In genomic region chr22:46355369-46355995, GRCh38 we compare ENCODE assay signal across 8 cellular contexts. TPM values are rescaled to one million over a fixed set of nuclear protein-coding genes. Genes with fewer than 3 reads are reported as not detected.
A peak's percentile ranks its signal among the peaks of the same experiment; 100 is the strongest.
DNase-seq lines count a peak whose midpoint lies in the region; ATAC-seq and TF ChIP-seq lines count a peak whose summit lies in the region.

No MANE protein-coding gene starts in this region.

- H3K4me2 ChIP-seq in BLaER1 treated with 17β-estradiol and CSF1 and Interleukin-3, amounts not matched to agents 10 nM and 100 nM: peak overlapping the region; percentile 62 to 91 (median 81)
- no peak overlapping the region for H3K4me2 ChIP-seq in HCT116 (ENCODE audit: low read length)

- H3K79me2 ChIP-seq in HCT116 (ENCODE audit: insufficient read depth, low read length): peaks cover 3% of the 10 kb centered on the region; the same call in 1 of the 2 replicates

- no peaks in the 10 kb centered on the region for H3K9me3 Mint-ChIP-seq in activated naive CD8-positive, alpha-beta T cell treated with anti-CD3 and anti-CD28 coated beads, Interleukin-2, amount 10 ng/mL, durations not matched to agents 7 days and 5 days

- no peak for TF ChIP-seq POLR2A in HCT116 (IDR thresholded peaks at IDR 0.05; ENCODE audit: borderline replicate concordance, extremely low read depth, insufficient read depth, insufficient read length)

- H3K36me3 Mint-ChIP-seq in activated naive CD8-positive, alpha-beta T cell treated with anti-CD3 and anti-CD28 coated beads, Interleukin-2, amount 10 ng/mL, durations not matched to agents 7 days and 5 days: peaks cover 11% of the 10 kb centered on the region

- H3K27ac ChIP-seq in BLaER1 treated with 17β-estradiol and CSF1 and Interleukin-3, amounts not matched to agents 10 nM and 100 nM: peak overlapping the region in 9 of 11 experiments; percentile 11 to 48 (median 23); a peak in 10 of 22 replicates
- no peak overlapping the region; the same call in 1 of the 2 replicates for H3K27ac ChIP-seq in HCT116 (ENCODE audit: low read depth, low read length)
- no peak overlapping the region for H3K27ac ChIP-seq in SJCRH30
- H3K27ac ChIP-seq in psoas muscle: no peak overlapping the region

- H3K4me3 ChIP-seq in BLaER1 treated with 17β-estradiol and CSF1 and Interleukin-3, amounts not matched to agents 10 nM and 100 nM: peak overlapping the region in 1 of 10 experiments; percentile 14; a peak in 1 of 20 replicates
- no peak overlapping the region for H3K4me3 ChIP-seq in HCT116 (replicated peaks in 1 of 2; ENCODE audit: low read depth in 1 of 2, low read length in 2 of 2)
- no peak overlapping the region for H3K4me3 ChIP-seq in SJCRH30
- H3K4me3 ChIP-seq in psoas muscle: no peak overlapping the region

- H3K27me3 Mint-ChIP-seq in activated naive CD8-positive, alpha-beta T cell treated with anti-CD3 and anti-CD28 coated beads, Interleukin-2, amount 10 ng/mL, durations not matched to agents 7 days and 5 days: no peaks in the 10 kb centered on the region

- no TSS peak for BruUV-seq in HCT116 (replicated peaks; lab: Mats Ljungman, UMichigan)

- CTCF ChIA-PET in HCT116 (lab: Charles Lee): interaction anchor here (0.6 to 2.2 kb wide), 5 partner anchors 12 to 208 kb away, joined by 5 to 17 read pairs (median 5); no protein-coding TSS in a partner anchor

- H2AFZ ChIP-seq in HCT116 (ENCODE audit: low read depth, low read length, poor library complexity, severe bottlenecking): no peak overlapping the region

- no peak overlapping the region for H3K4me3 Mint-ChIP-seq in activated naive CD8-positive, alpha-beta T cell treated with anti-CD3 and anti-CD28 coated beads, Interleukin-2, amount 10 ng/mL, durations not matched to agents 7 days and 5 days

- H3K9me2 ChIP-seq in HCT116 (ENCODE audit: insufficient read depth): no peaks in the 10 kb centered on the region

- H3K9ac ChIP-seq in BLaER1 treated with 17β-estradiol and CSF1 and Interleukin-3, amounts not matched to agents 10 nM and 100 nM: peak overlapping the region in 10 of 11 experiments; percentile 10 to 64 (median 40); a peak in 15 of 22 replicates
- H3K9ac ChIP-seq in HCT116 (ENCODE audit: low read length): no peak overlapping the region

- peak; percentile 92 for TF ChIP-seq RAD21 in HCT116 (IDR thresholded peaks at IDR 0.05; ENCODE audit: low read depth)

- H3K36me3 ChIP-seq in BLaER1 treated with 17β-estradiol and CSF1 and Interleukin-3, amounts not matched to agents 10 nM and 100 nM: peaks cover 44 to 89% (median 80%) of the 10 kb centered on the region in 11 experiments
- H3K36me3 ChIP-seq in HCT116 (ENCODE audit: control insufficient read depth in 1 of 2, insufficient read depth in 2 of 2, low read length in 2 of 2) (peaks cover 15 to 19% of the 10 kb centered on the region in 2 experiments; a peak in 3 of 4 replicates), SJCRH30 (peaks cover 18% of the 10 kb centered on the region), psoas muscle (ENCODE audit: insufficient read depth in 1 of 2, low read depth in 1 of 2) (peaks cover 4 to 83% of the 10 kb centered on the region in 2 donors)

- H3K4me1 ChIP-seq in BLaER1 treated with 17β-estradiol and CSF1 and Interleukin-3, amounts not matched to agents 10 nM and 100 nM: peaks cover 15 to 67% (median 59%) of the 10 kb centered on the region in 10 experiments
- H3K4me1 ChIP-seq in HCT116 (ENCODE audit: control insufficient read depth in 1 of 2, insufficient read depth in 2 of 2, low read length in 2 of 2): peaks cover 13 to 14% of the 10 kb centered on the region in 2 experiments
- H3K4me1 ChIP-seq in SJCRH30: no peaks in the 10 kb centered on the region
- H3K4me1 ChIP-seq in psoas muscle: peaks cover 9% of the 10 kb centered on the region

- no peak for DNase-seq in HCT116 (ENCODE audit: low read depth, low spot score)
- DNase-seq in SJCRH30: peak; percentile 67 to 77
- DNase-seq in activated naive CD8-positive, alpha-beta T cell treated with anti-CD3 and anti-CD28 coated beads, Interleukin-2, amount 10 ng/mL, durations not matched to agents 7 days and 5 days: peak; percentile 74
- peak; percentile 79 for DNase-seq in Right ventricle myocardium superior
- peak; percentile 65 to 79 for DNase-seq in psoas muscle

- 38 to 45% (median 43%) methylated on average over 21 to 22 of the region's 22 CpGs for WGBS in psoas muscle, 3 donors

- H3K27ac Mint-ChIP-seq in activated naive CD8-positive, alpha-beta T cell treated with anti-CD3 and anti-CD28 coated beads, Interleukin-2, amount 10 ng/mL, durations not matched to agents 7 days and 5 days: no peak overlapping the region

- TF ChIP-seq CTCF in HCT116 (IDR thresholded peaks at IDR 0.05 in 2 of 3, conservative IDR thresholded peaks at IDR 0.05 in 1 of 3; ENCODE audit: borderline replicate concordance in 1 of 3, insufficient read depth in 1 of 3, low read depth in 2 of 3, low read length in 2 of 3) (peak; percentile 73 to 91 (median 85)), psoas muscle (IDR thresholded peaks at IDR 0.05) (peak; percentile 74)

- POLR2A ChIA-PET in HCT116 (lab: Charles Lee): no interaction called here
- POLR2A ChIA-PET in activated naive CD8-positive, alpha-beta T cell treated with anti-CD3 and anti-CD28 coated beads, Interleukin-2, amount 10 ng/mL, durations not matched to agents 7 days and 5 days (lab: Charles Lee): interaction anchor here (0.5 kb wide), 1 partner anchor 56 kb away, joined by 3 read pairs; no protein-coding TSS in a partner anchor

- RAD21 ChIA-PET in HCT116 (lab: Charles Lee; ENCODE audit: low non-redundant PET in 1 of 2, low total read pairs in 2 of 2, uncharacterized antibody in 2 of 2, unreplicated experiment in 2 of 2): interaction anchor here (0.7 to 1.0 kb wide), 5 partner anchors 12 to 383 kb away, joined by 3 to 7 read pairs (median 3); no protein-coding TSS in a partner anchor

- H3K4me1 Mint-ChIP-seq in activated naive CD8-positive, alpha-beta T cell treated with anti-CD3 and anti-CD28 coated beads, Interleukin-2, amount 10 ng/mL, durations not matched to agents 7 days and 5 days: no peaks in the 10 kb centered on the region

- intact Hi-C loops in HCT116 (cut with micrococcal nuclease) (loop anchor here (1.0 kb wide), 1 partner anchor 187 kb away; no protein-coding TSS in a partner anchor), Right ventricle myocardium superior (cut with DNase I) (loop anchor here (5.0 kb wide), 1 partner anchor 187 kb away; no protein-coding TSS in a partner anchor), psoas muscle (cut with DNase I) (loop anchor here in 1 of 2 donors (5.0 kb wide), 1 partner anchor 37 kb away; no protein-coding TSS in a partner anchor)

- H4K20me1 ChIP-seq in BLaER1 treated with 17β-estradiol and CSF1 and Interleukin-3, amounts not matched to agents 10 nM and 100 nM: peaks cover 39 to 99% (median 96%) of the 10 kb centered on the region in 11 experiments; a peak in 21 of 22 replicates
- peaks cover 6% of the 10 kb centered on the region; the same call in 1 of the 2 replicates for H4K20me1 ChIP-seq in HCT116 (ENCODE audit: insufficient read depth)

- no peaks in the 10 kb centered on the region for H3K9me3 ChIP-seq in BLaER1 treated with 17β-estradiol and CSF1 and Interleukin-3, amounts not matched to agents 10 nM and 100 nM (replicated peaks in 1 of 11)
- no peaks in the 10 kb centered on the region for H3K9me3 ChIP-seq in HCT116 (ENCODE audit: control insufficient read depth in 1 of 2, insufficient read depth in 1 of 2, low read depth in 1 of 2, low read length in 2 of 2)
- no peaks in the 10 kb centered on the region for H3K9me3 ChIP-seq in SJCRH30 (replicated peaks)
- no peaks in the 10 kb centered on the region for H3K9me3 ChIP-seq in psoas muscle

- ATAC-seq in HCT116: peak; percentile 79
- peak; percentile 50 for ATAC-seq in activated naive CD8-positive, alpha-beta T cell treated with anti-CD3 and anti-CD28 coated beads, Interleukin-2, amount 10 ng/mL, durations not matched to agents 7 days and 5 days (ENCODE audit: low read depth)
- peak; percentile 49 for ATAC-seq in Right ventricle myocardium superior (ENCODE audit: poor library complexity)
- peak; percentile 43 to 55 (median 48) for ATAC-seq in psoas muscle
- ATAC-seq in HG03039 (IDR thresholded peaks at IDR 0.05; ENCODE audit: unreplicated experiment): no peak
- ATAC-seq in GM19351 (IDR thresholded peaks at IDR 0.05; ENCODE audit: unreplicated experiment): no peak

- H3K27me3 ChIP-seq in BLaER1 treated with 17β-estradiol and CSF1 and Interleukin-3, amounts not matched to agents 10 nM and 100 nM: 0 out of 22 replicates have a peak, but pooled peaks cover 0 to 7% (median 0%) of the 10 kb centered on the region in 11 experiments
- H3K27me3 ChIP-seq in HCT116 (ENCODE audit: insufficient read depth, low read length) (no peaks in the 10 kb centered on the region), SJCRH30 (no peaks in the 10 kb centered on the region), psoas muscle (ENCODE audit: insufficient read depth in 3 of 3, low read length in 2 of 3) (no peaks in the 10 kb centered on the region)

TF ChIP-seq in HCT116, 20 proteins besides CTCF, POLR2A, EP300 and RAD21 (continues in another document):
- no peak for TF ChIP-seq CBX3 (IDR thresholded peaks at IDR 0.05; ENCODE audit: low read depth)

RNA-seq across cellular contexts. Expression of gene TRMU, which starts 20.0 kb away (rescaled TPM):
- 65.4 TPM for total RNA-seq in HCT116 (2021; ENCODE audit: unreplicated experiment)
- polyA plus RNA-seq in HCT116 (2012): 41.2 and 47.6 TPM in 2 replicates
- total RNA-seq in SJCRH30 (2014; rRNA removed; shearing (Covaris generic)): 79.9 and 94.8 TPM in 2 replicates
- total RNA-seq in activated naive CD8-positive, alpha-beta T cell treated with anti-CD3 and anti-CD28 coated beads, Interleukin-2, amount 10 ng/mL, durations not matched to agents 7 days and 5 days: 10 to 100 TPM; 76.3 to 86.4 TPM
- 37.7 TPM for total RNA-seq in Right ventricle myocardium superior
- total RNA-seq in psoas muscle: 10 to 100 TPM in 3 of 4 donors, 1 to 10 TPM in 1; 9.6 to 20.3 (median 16.5) TPM
- polyA plus RNA-seq in psoas muscle: 10 to 100 TPM; 12.8 to 37.1 (median 24.9) TPM

RNA-seq across cellular contexts. Expression of gene GTSE1, which starts 58.8 kb away (rescaled TPM):
- total RNA-seq in HCT116 (2021; ENCODE audit: unreplicated experiment) (46.1 TPM), Right ventricle myocardium superior (0.43 TPM), psoas muscle (under 1 TPM in 3 of 4 donors, not detected in 1; 0.15 to 0.47 (median 0.29) TPM)
- 23.9 and 32.8 TPM in 2 replicates for polyA plus RNA-seq in HCT116 (2012)
- 48.1 and 57.8 TPM in 2 replicates for total RNA-seq in SJCRH30 (2014; rRNA removed; shearing (Covaris generic))
- total RNA-seq in activated naive CD8-positive, alpha-beta T cell treated with anti-CD3 and anti-CD28 coated beads, Interleukin-2, amount 10 ng/mL, durations not matched to agents 7 days and 5 days: 10 to 100 TPM; 64.9 to 73.8 TPM
- polyA plus RNA-seq in psoas muscle: under 1 TPM; 0.04 to 0.18 (median 0.13) TPM

Comparison
In these comparisons a context has a peak if more than half of its experiments do, and no peak if none do; other contexts are left out.
1. H3K27ac ChIP-seq: peak in BLaER1 treated with 17β-estradiol and CSF1 and Interleukin-3, amounts not matched to agents 10 nM and 100 nM (9 of 11); none in HCT116 (single experiment), SJCRH30 (single experiment) and psoas muscle (single experiment).
2. ATAC-seq: peak in HCT116 (single experiment), activated naive CD8-positive, alpha-beta T cell treated with anti-CD3 and anti-CD28 coated beads, Interleukin-2, amount 10 ng/mL, durations not matched to agents 7 days and 5 days (single experiment), Right ventricle myocardium superior (single experiment) and psoas muscle (4 of 4); none in HG03039 (single experiment) and GM19351 (single experiment).
3. RNA of gene GTSE1, which starts 58.8 kb away (total RNA-seq): 64.9 to 73.8 TPM in activated naive CD8-positive, alpha-beta T cell treated with anti-CD3 and anti-CD28 coated beads, Interleukin-2, amount 10 ng/mL, durations not matched to agents 7 days and 5 days, 48.1 to 57.8 TPM in SJCRH30 and 46.1 TPM in HCT116 (single experiment); 0.43 TPM in Right ventricle myocardium superior (single experiment) and 0.15 to 0.47 TPM in psoas muscle; every median in the first group is over 10 times any median in the second.